Comparison of ENCODE assay signal across 1 cellular context in the genomic region with DNA sequence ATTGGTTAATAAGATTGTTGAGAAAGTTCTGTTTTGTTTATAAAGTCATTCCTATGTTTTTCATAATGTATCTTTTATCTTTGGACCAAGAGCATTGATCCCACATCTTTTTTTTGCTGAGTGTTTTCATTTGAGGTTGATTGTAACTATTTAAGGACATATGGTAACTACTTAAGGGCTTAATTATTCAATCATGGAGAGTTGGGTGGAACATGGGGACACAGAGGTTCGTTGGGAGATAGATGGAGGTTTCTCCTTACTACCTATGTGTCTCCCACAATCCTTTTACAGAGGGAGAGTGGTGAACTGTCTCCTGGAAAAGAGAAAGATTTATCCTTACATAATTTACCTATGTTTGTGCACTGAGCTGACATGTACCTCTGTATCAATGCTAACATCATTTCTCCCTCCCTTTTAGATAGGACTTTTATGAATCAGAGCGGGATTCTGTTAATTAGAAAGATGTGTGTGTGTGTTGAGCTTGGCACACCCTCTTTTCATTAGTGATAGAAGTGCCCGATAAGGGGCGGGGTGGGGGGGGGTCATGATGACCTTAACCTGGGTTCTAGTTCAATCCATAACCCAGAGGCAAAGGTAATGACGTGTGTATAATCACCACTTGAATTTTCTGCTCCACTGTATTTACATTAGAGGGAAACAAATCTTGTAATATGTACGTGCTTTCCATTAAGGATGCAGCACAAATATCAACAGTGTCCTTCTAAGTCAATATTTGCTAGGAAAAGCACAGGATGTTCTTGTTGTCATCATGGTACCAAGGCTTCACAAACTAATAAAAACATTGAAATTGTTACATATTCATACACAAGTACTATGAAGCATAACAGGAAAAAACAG.
A peak's percentile ranks its signal among the peaks of the same experiment; 100 is the strongest.
TF ChIP-seq lines count a peak whose summit lies in the region.

No MANE protein-coding gene starts in this region.

TF ChIP-seq in HepG2, 621 proteins besides CTCF, POLR2A, EP300 and RAD21 (continued from another document and continues in another):
- TF ChIP-seq, protein P1, sequence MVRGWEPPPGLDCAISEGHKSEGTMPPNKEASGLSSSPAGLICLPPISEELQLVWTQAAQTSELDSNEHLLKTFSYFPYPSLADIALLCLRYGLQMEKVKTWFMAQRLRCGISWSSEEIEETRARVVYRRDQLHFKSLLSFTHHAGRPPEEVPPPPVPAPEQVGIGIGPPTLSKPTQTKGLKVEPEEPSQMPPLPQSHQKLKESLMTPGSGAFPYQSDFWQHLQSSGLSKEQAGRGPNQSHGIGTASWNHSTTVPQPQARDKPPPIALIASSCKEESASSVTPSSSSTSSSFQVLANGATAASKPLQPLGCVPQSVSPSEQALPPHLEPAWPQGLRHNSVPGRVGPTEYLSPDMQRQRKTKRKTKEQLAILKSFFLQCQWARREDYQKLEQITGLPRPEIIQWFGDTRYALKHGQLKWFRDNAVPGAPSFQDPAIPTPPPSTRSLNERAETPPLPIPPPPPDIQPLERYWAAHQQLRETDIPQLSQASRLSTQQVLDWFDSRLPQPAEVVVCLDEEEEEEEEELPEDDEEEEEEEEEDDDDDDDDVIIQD (CRISPR knock-in tag; IDR thresholded peaks at IDR 0.05; ENCODE audit: low read depth): peak; percentile 65; the same call in 1 of the 2 replicates
- TF ChIP-seq NKX3-1 (CRISPR knock-in tag; IDR thresholded peaks at IDR 0.05) (no peak), ZSCAN30 (CRISPR knock-in tag; IDR thresholded peaks at IDR 0.05) (no peak), AGO1 (IDR thresholded peaks at IDR 0.05; ENCODE audit: low read depth, low read length, poor library complexity, severe bottlenecking) (no peak), GATAD1 (CRISPR knock-in tag; IDR thresholded peaks at IDR 0.05) (peak; percentile 49; the same call in 1 of the 2 replicates), NFRKB (IDR thresholded peaks at IDR 0.05) (no peak), ATF7 (IDR thresholded peaks at IDR 0.05) (0 out of 2 replicates have a peak, but pooled peaks have one; percentile 37), ATF7 (CRISPR knock-in tag; IDR thresholded peaks at IDR 0.05) (peak; percentile 27; the same call in 1 of the 2 replicates), HDAC6 (IDR thresholded peaks at IDR 0.05; ENCODE audit: low read depth, low read length) (no peak), ZNF24 (IDR thresholded peaks at IDR 0.05) (no peak), ZNF563 (CRISPR knock-in tag; IDR thresholded peaks at IDR 0.05) (no peak), ZNF570 (CRISPR knock-in tag; IDR thresholded peaks at IDR 0.05; ENCODE audit: borderline replicate concordance) (no peak), AKAP8 (CRISPR knock-in tag; IDR thresholded peaks at IDR 0.05) (no peak), ELF3 (CRISPR knock-in tag; IDR thresholded peaks at IDR 0.05) (peak; percentile 97), FOXK2 (IDR thresholded peaks at IDR 0.05) (peak; percentile 78), ZNF17 (CRISPR knock-in tag; IDR thresholded peaks at IDR 0.05) (no peak), TBX3 (IDR thresholded peaks at IDR 0.05; ENCODE audit: borderline replicate concordance) (peak; percentile 71; the same call in 1 of the 2 replicates), GABPA (IDR thresholded peaks at IDR 0.05; ENCODE audit: low read depth, low read length) (no peak), GABPA (CRISPR knock-in tag; IDR thresholded peaks at IDR 0.05; ENCODE audit: low read depth) (peak; percentile 54; the same call in 1 of the 2 replicates), GATAD2A (CRISPR knock-in tag; IDR thresholded peaks at IDR 0.05) (peak; percentile 95), PAF1 (CRISPR knock-in tag; IDR thresholded peaks at IDR 0.05) (no peak), ZNF138 (CRISPR knock-in tag; IDR thresholded peaks at IDR 0.05; ENCODE audit: low read depth) (no peak), ZNF746 (CRISPR knock-in tag; IDR thresholded peaks at IDR 0.05) (no peak), CHD4 (IDR thresholded peaks at IDR 0.05; ENCODE audit: borderline replicate concordance, low read length) (no peak), NFE2L2 (IDR thresholded peaks at IDR 0.05; ENCODE audit: low read length) (no peak), TP53 (CRISPR knock-in tag; conservative IDR thresholded peaks at IDR 0.05) (no peak), KLF9 (CRISPR knock-in tag; IDR thresholded peaks at IDR 0.05; ENCODE audit: low read depth) (peak; percentile 49; the same call in 1 of the 2 replicates), PHF21A (CRISPR knock-in tag; IDR thresholded peaks at IDR 0.05) (peak; percentile 59; the same call in 1 of the 2 replicates)
- TF ChIP-seq, protein P2, sequence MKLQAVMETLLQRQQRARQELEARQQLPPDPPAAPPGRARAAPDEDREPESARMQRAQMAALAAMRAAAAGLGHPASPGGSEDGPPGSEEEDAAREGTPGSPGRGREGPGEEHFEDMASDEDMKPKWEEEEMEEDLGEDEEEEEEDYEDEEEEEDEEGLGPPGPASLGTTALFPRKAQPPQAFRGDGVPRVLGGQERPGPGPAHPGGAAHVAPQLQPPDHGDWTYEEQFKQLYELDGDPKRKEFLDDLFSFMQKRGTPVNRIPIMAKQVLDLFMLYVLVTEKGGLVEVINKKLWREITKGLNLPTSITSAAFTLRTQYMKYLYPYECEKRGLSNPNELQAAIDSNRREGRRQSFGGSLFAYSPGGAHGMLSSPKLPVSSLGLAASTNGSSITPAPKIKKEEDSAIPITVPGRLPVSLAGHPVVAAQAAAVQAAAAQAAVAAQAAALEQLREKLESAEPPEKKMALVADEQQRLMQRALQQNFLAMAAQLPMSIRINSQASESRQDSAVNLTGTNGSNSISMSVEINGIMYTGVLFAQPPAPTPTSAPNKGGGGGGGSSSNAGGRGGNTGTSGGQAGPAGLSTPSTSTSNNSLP (IDR thresholded peaks at IDR 0.05; ENCODE audit: low read depth, low read length): peak; percentile 97
- TF ChIP-seq, protein P3, sequence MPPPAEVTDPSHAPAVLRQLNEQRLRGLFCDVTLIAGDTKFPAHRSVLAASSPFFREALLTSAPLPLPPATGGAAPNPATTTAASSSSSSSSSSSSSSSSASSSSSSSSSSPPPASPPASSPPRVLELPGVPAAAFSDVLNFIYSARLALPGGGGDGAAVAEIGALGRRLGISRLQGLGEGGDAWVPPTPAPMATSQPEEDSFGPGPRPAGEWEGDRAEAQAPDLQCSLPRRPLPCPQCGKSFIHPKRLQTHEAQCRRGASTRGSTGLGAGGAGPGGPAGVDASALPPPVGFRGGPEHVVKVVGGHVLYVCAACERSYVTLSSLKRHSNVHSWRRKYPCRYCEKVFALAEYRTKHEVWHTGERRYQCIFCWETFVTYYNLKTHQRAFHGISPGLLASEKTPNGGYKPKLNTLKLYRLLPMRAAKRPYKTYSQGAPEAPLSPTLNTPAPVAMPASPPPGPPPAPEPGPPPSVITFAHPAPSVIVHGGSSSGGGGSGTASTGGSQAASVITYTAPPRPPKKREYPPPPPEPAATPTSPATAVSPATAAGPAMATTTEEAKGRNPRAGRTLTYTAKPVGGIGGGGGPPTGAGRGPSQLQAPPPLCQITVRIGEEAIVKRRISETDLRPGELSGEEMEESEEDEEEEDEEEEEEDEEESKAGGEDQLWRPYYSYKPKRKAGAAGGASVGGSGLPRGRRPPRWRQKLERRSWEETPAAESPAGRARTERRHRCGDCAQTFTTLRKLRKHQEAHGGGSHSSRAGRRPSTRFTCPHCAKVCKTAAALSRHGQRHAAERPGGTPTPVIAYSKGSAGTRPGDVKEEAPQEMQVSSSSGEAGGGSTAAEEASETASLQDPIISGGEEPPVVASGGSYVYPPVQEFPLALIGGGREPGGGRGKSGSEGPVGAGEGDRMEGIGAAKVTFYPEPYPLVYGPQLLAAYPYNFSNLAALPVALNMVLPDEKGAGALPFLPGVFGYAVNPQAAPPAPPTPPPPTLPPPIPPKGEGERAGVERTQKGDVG (CRISPR knock-in tag; IDR thresholded peaks at IDR 0.05; ENCODE audit: borderline replicate concordance): no peak
- TF ChIP-seq, protein P4, sequence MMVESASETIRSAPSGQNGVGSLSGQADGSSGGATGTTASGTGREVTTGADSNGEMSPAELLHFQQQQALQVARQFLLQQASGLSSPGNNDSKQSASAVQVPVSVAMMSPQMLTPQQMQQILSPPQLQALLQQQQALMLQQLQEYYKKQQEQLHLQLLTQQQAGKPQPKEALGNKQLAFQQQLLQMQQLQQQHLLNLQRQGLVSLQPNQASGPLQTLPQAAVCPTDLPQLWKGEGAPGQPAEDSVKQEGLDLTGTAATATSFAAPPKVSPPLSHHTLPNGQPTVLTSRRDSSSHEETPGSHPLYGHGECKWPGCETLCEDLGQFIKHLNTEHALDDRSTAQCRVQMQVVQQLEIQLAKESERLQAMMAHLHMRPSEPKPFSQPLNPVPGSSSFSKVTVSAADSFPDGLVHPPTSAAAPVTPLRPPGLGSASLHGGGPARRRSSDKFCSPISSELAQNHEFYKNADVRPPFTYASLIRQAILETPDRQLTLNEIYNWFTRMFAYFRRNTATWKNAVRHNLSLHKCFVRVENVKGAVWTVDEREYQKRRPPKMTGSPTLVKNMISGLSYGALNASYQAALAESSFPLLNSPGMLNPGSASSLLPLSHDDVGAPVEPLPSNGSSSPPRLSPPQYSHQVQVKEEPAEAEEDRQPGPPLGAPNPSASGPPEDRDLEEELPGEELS (CRISPR knock-in tag; IDR thresholded peaks at IDR 0.05): peak; percentile 99
- TF ChIP-seq, protein P5, sequence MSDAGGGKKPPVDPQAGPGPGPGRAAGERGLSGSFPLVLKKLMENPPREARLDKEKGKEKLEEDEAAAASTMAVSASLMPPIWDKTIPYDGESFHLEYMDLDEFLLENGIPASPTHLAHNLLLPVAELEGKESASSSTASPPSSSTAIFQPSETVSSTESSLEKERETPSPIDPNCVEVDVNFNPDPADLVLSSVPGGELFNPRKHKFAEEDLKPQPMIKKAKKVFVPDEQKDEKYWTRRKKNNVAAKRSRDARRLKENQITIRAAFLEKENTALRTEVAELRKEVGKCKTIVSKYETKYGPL (CRISPR knock-in tag; IDR thresholded peaks at IDR 0.05): no peak
- TF ChIP-seq, protein P6, sequence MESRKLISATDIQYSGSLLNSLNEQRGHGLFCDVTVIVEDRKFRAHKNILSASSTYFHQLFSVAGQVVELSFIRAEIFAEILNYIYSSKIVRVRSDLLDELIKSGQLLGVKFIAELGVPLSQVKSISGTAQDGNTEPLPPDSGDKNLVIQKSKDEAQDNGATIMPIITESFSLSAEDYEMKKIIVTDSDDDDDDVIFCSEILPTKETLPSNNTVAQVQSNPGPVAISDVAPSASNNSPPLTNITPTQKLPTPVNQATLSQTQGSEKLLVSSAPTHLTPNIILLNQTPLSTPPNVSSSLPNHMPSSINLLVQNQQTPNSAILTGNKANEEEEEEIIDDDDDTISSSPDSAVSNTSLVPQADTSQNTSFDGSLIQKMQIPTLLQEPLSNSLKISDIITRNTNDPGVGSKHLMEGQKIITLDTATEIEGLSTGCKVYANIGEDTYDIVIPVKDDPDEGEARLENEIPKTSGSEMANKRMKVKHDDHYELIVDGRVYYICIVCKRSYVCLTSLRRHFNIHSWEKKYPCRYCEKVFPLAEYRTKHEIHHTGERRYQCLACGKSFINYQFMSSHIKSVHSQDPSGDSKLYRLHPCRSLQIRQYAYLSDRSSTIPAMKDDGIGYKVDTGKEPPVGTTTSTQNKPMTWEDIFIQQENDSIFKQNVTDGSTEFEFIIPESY (CRISPR knock-in tag; IDR thresholded peaks at IDR 0.05): no peak
- TF ChIP-seq, protein P7, sequence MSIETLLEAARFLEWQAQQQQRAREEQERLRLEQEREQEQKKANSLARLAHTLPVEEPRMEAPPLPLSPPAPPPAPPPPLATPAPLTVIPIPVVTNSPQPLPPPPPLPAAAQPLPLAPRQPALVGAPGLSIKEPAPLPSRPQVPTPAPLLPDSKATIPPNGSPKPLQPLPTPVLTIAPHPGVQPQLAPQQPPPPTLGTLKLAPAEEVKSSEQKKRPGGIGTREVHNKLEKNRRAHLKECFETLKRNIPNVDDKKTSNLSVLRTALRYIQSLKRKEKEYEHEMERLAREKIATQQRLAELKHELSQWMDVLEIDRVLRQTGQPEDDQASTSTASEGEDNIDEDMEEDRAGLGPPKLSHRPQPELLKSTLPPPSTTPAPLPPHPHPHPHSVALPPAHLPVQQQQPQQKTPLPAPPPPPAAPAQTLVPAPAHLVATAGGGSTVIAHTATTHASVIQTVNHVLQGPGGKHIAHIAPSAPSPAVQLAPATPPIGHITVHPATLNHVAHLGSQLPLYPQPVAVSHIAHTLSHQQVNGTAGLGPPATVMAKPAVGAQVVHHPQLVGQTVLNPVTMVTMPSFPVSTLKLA (IDR thresholded peaks at IDR 0.05): no peak
- TF ChIP-seq, protein P8, sequence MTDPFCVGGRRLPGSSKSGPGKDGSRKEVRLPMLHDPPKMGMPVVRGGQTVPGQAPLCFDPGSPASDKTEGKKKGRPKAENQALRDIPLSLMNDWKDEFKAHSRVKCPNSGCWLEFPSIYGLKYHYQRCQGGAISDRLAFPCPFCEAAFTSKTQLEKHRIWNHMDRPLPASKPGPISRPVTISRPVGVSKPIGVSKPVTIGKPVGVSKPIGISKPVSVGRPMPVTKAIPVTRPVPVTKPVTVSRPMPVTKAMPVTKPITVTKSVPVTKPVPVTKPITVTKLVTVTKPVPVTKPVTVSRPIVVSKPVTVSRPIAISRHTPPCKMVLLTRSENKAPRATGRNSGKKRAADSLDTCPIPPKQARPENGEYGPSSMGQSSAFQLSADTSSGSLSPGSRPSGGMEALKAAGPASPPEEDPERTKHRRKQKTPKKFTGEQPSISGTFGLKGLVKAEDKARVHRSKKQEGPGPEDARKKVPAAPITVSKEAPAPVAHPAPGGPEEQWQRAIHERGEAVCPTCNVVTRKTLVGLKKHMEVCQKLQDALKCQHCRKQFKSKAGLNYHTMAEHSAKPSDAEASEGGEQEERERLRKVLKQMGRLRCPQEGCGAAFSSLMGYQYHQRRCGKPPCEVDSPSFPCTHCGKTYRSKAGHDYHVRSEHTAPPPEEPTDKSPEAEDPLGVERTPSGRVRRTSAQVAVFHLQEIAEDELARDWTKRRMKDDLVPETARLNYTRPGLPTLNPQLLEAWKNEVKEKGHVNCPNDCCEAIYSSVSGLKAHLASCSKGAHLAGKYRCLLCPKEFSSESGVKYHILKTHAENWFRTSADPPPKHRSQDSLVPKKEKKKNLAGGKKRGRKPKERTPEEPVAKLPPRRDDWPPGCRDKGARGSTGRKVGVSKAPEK (CRISPR knock-in tag; IDR thresholded peaks at IDR 0.05; ENCODE audit: borderline replicate concordance): no peak
- TF ChIP-seq, protein P9, sequence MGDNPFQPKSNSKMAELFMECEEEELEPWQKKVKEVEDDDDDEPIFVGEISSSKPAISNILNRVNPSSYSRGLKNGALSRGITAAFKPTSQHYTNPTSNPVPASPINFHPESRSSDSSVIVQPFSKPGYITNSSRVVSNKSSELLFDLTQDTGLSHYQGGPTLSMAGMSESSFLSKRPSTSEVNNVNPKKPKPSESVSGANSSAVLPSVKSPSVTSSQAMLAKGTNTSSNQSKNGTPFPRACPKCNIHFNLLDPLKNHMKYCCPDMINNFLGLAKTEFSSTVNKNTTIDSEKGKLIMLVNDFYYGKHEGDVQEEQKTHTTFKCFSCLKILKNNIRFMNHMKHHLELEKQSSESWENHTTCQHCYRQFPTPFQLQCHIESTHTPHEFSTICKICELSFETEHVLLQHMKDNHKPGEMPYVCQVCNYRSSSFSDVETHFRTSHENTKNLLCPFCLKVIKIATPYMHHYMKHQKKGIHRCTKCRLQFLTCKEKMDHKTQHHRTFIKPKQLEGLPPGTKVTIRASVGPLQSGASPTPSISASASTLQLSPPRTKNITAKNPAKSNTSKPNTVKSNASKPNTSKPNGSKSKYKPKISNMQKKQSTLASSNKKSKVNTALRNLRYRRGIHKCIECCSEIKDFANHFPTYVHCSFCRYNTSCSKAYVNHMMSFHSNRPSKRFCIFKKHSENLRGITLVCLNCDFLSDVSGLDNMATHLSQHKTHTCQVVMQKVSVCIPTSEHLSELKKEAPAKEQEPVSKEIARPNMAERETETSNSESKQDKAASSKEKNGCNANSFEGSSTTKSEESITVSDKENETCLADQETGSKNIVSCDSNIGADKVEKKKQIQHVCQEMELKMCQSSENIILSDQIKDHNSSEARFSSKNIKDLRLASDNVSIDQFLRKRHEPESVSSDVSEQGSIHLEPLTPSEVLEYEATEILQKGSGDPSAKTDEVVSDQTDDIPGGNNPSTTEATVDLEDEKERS (CRISPR knock-in tag; IDR thresholded peaks at IDR 0.05): no peak
